In the genomic region with DNA sequence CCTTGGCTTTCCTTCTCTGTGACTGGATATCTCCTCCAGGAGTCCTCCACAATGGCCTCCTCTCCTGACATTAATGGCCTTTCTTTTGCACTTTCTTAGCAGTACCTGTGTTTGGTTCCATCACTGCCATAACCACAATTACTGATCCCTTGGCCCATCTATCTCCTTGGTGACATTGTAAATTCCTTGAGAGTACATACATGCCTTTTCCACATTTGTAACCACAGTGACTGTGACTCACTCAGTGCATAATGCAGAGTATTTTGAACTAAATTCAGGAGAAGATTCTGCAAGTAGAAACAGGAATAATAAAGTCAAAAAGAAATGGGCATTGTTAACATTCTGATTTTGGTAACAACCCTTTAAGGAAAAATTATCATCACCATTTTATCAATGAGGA, we compare ENCODE assay signal across 18 cellular contexts.
DNase-seq lines count a peak whose midpoint lies in the region; TF ChIP-seq lines count a peak whose summit lies in the region.
"Had no signal": no experiment of that assay in that cellular context is flagged by ENCODE, and none has a peak within 500 bp of the region (broad histone marks: within the 10 kb centered on the region; RNA-seq: fewer than 3 reads in every experiment).

No MANE protein-coding gene starts in this region.

- H3K23ac ChIP-seq in neuronal stem cell (ENCODE audit: low read depth, low read length, poor library complexity) = no peak overlapping the region

- H3K4ac ChIP-seq in neuronal stem cell (ENCODE audit: low read length) = no peak overlapping the region

- no peak overlapping the region for H3K27ac Mint-ChIP-seq in activated CD4-positive, alpha-beta memory T cell treated with anti-CD3 and anti-CD28 coated beads for 36 hours
- H3K27ac Mint-ChIP-seq: activated naive CD4-positive, alpha-beta T cell treated with anti-CD3 and anti-CD28 coated beads, Interleukin-2, amount 50 U/mL, for 72 hours; CD4-positive, CD25-positive, alpha-beta regulatory T cell; stimulated activated effector memory CD8-positive, alpha-beta T cell treated with anti-CD3 and anti-CD28 coated beads, Interleukin-12 subunit alpha, Interleukin-12 subunit beta, amount 100 ng/mL, for 72 hours had no signal

- intact Hi-C loops in activated CD4-positive, alpha-beta memory T cell treated with anti-CD3 and anti-CD28 coated beads for 36 hours (cut with micrococcal nuclease) = no loop called here
- intact Hi-C loops in colonic mucosa (cut with DNase I) = no loop called here

- H2AFZ ChIP-seq in neuronal stem cell (ENCODE audit: low read length) = peak overlapping the region; percentile 26

- H3K36me3 ChIP-seq in neuronal stem cell (replicated peaks in 1 of 2; ENCODE audit: control insufficient read depth in 2 of 2, insufficient read depth in 2 of 2, low read length in 2 of 2) (no peaks in the 10 kb centered on the region), colonic mucosa (no peaks in the 10 kb centered on the region)
- H3K36me3 ChIP-seq: vagina, WERI-Rb-1 had no signal

- H3K14ac ChIP-seq in neuronal stem cell (ENCODE audit: low read length) = no peak overlapping the region

- H3K4me3 ChIP-seq in epithelial cell of proximal tubule (ENCODE audit: low read depth, low read length) (no peak overlapping the region), neuronal stem cell (ENCODE audit: low read length in 2 of 2) (no peak overlapping the region), colonic mucosa (no peak overlapping the region)
- H3K4me3 ChIP-seq: SK-N-MC, vagina had no signal

- no peak overlapping the region for H3K4me3 Mint-ChIP-seq in activated CD4-positive, alpha-beta memory T cell treated with anti-CD3 and anti-CD28 coated beads for 36 hours
- H3K4me3 Mint-ChIP-seq: stimulated activated effector memory CD8-positive, alpha-beta T cell treated with anti-CD3 and anti-CD28 coated beads, Interleukin-12 subunit alpha, Interleukin-12 subunit beta, amount 100 ng/mL, for 72 hours had no signal

- no peak overlapping the region for H3K18ac ChIP-seq in neuronal stem cell (ENCODE audit: low read length)

- H3K9ac ChIP-seq in neuronal stem cell (ENCODE audit: low read depth, low read length, poor library complexity) (no peak overlapping the region), colonic mucosa (ENCODE audit: low read depth in 2 of 2, low read length in 2 of 2) (no peak overlapping the region)

- H4K8ac ChIP-seq in neuronal stem cell (ENCODE audit: low read depth, low read length) = no peak overlapping the region

- H3K27ac ChIP-seq in neuronal stem cell (replicated peaks; ENCODE audit: low read length) (no peak overlapping the region), colonic mucosa (no peak overlapping the region)
- H3K27ac ChIP-seq: SK-N-MC, vagina, WERI-Rb-1 had no signal

- no peaks in the 10 kb centered on the region for H3K36me3 Mint-ChIP-seq in activated CD4-positive, alpha-beta memory T cell treated with anti-CD3 and anti-CD28 coated beads for 36 hours
- H3K36me3 Mint-ChIP-seq: activated naive CD4-positive, alpha-beta T cell treated with anti-CD3 and anti-CD28 coated beads, Interleukin-2, amount 50 U/mL, for 72 hours; CD4-positive, CD25-positive, alpha-beta regulatory T cell; stimulated activated effector memory CD8-positive, alpha-beta T cell treated with anti-CD3 and anti-CD28 coated beads, Interleukin-12 subunit alpha, Interleukin-12 subunit beta, amount 100 ng/mL, for 72 hours had no signal

- DNase-seq in EL = peak; percentile 58
- DNase-seq in RPMI7951 (ENCODE audit: low read depth) = peak; percentile 43
- peak; percentile 26 for DNase-seq in epithelial cell of proximal tubule (ENCODE audit: low read depth)
- no peak for DNase-seq in neuronal stem cell (ENCODE audit: low spot score)
- no peak for DNase-seq in effector CD8-positive, alpha-beta T cell (lab: John Stamatoyannopoulos, UW)
- DNase-seq in NCI-H1105 treated with DMSO at 0.1 percent for 48 hours (lab: John Stamatoyannopoulos, UW) = no peak
- DNase-seq in activated CD4-positive, alpha-beta memory T cell treated with anti-CD3 and anti-CD28 coated beads for 36 hours = no peak
- no peak for DNase-seq in colonic mucosa
- DNase-seq: CD4-positive, CD25-positive, alpha-beta regulatory T cell; GF-D8; islet precursor cell; NCI-H2081 treated with DMSO at 0.1 percent for 48 hours; stimulated activated CD4-positive, alpha-beta T cell treated with anti-CD3 and anti-CD28 coated beads, Interleukin-4, amount 100 ng/mL, for 1 hour; WERI-Rb-1 had no signal

- H3K27me3 ChIP-seq in neuronal stem cell (ENCODE audit: control insufficient read depth in 3 of 3, insufficient read depth in 3 of 3, low read depth in 1 of 3, low read length in 3 of 3) (no peaks in the 10 kb centered on the region), colonic mucosa (no peaks in the 10 kb centered on the region)
- H3K27me3 ChIP-seq: vagina had no signal

- H2BK120ac ChIP-seq in neuronal stem cell (ENCODE audit: low read depth, low read length) = no peak overlapping the region

- H3K4me2 ChIP-seq in neuronal stem cell (ENCODE audit: insufficient read depth, low read length, poor library complexity, severe bottlenecking) = no peak overlapping the region

- H3K27me3 Mint-ChIP-seq in activated CD4-positive, alpha-beta memory T cell treated with anti-CD3 and anti-CD28 coated beads for 36 hours = peaks cover 3% of the 10 kb centered on the region
- H3K27me3 Mint-ChIP-seq: CD4-positive, CD25-positive, alpha-beta regulatory T cell had no signal

- no peak overlapping the region for H2AK5ac ChIP-seq in neuronal stem cell (ENCODE audit: low read depth, low read length)

- CTCF ChIA-PET in activated CD4-positive, alpha-beta memory T cell treated with anti-CD3 and anti-CD28 coated beads for 36 hours (lab: Charles Lee) = no interaction called here

- POLR2A ChIA-PET in activated CD4-positive, alpha-beta memory T cell treated with anti-CD3 and anti-CD28 coated beads for 36 hours (lab: Charles Lee) = no interaction called here

- H3K4me1 ChIP-seq in neuronal stem cell (ENCODE audit: control insufficient read depth in 2 of 2, insufficient read depth in 1 of 2, low read depth in 1 of 2, low read length in 2 of 2) (peaks cover 9 to 11% of the 10 kb centered on the region in 2 donors), colonic mucosa (no peaks in the 10 kb centered on the region)
- H3K4me1 ChIP-seq: vagina had no signal

- H3K4me1 Mint-ChIP-seq in activated CD4-positive, alpha-beta memory T cell treated with anti-CD3 and anti-CD28 coated beads for 36 hours (ENCODE audit: low read depth) = no peaks in the 10 kb centered on the region
- H3K4me1 Mint-ChIP-seq: CD4-positive, CD25-positive, alpha-beta regulatory T cell; stimulated activated effector memory CD8-positive, alpha-beta T cell treated with anti-CD3 and anti-CD28 coated beads, Interleukin-12 subunit alpha, Interleukin-12 subunit beta, amount 100 ng/mL, for 72 hours had no signal

- H2BK5ac ChIP-seq in neuronal stem cell (ENCODE audit: low read length) = no peak overlapping the region

- no peaks in the 10 kb centered on the region for H3K9me3 Mint-ChIP-seq in activated CD4-positive, alpha-beta memory T cell treated with anti-CD3 and anti-CD28 coated beads for 36 hours
- H3K9me3 Mint-ChIP-seq: activated naive CD4-positive, alpha-beta T cell treated with anti-CD3 and anti-CD28 coated beads, Interleukin-2, amount 50 U/mL, for 72 hours; stimulated activated effector memory CD8-positive, alpha-beta T cell treated with anti-CD3 and anti-CD28 coated beads, Interleukin-12 subunit alpha, Interleukin-12 subunit beta, amount 100 ng/mL, for 72 hours had no signal

- H2BK12ac ChIP-seq in neuronal stem cell (ENCODE audit: low read length) = no peak overlapping the region

- no peaks in the 10 kb centered on the region for H3K9me3 ChIP-seq in neuronal stem cell (replicated peaks in 1 of 2; ENCODE audit: control insufficient read depth in 2 of 2, insufficient read depth in 1 of 2, low read depth in 1 of 2, low read length in 2 of 2)
- no peaks in the 10 kb centered on the region for H3K9me3 ChIP-seq in colonic mucosa
- H3K9me3 ChIP-seq: vagina had no signal

- peaks cover 2% of the 10 kb centered on the region for H3K79me1 ChIP-seq in neuronal stem cell (ENCODE audit: low read depth, low read length)

- TF ChIP-seq CTCF in epithelial cell of proximal tubule (conservative IDR thresholded peaks at IDR 0.05; ENCODE audit: low read depth, low read length) (no peak), colonic mucosa (IDR thresholded peaks at IDR 0.05) (no peak)

- H2BK15ac ChIP-seq in neuronal stem cell (ENCODE audit: low read length) = no peak overlapping the region

- no peak overlapping the region for H4K91ac ChIP-seq in neuronal stem cell (ENCODE audit: low read depth, low read length, poor library complexity)

Comparison
In these comparisons a context has a peak if more than half of its experiments do, and no peak if none do; other contexts are left out.
1. DNase-seq: peak in EL (single experiment), RPMI7951 (single experiment) and epithelial cell of proximal tubule (single experiment); none in neuronal stem cell (single experiment), effector CD8-positive, alpha-beta T cell (single experiment), NCI-H1105 treated with DMSO at 0.1 percent for 48 hours (single experiment), activated CD4-positive, alpha-beta memory T cell treated with anti-CD3 and anti-CD28 coated beads for 36 hours (single experiment) and colonic mucosa (single experiment).